1 cellular context compared by ENCODE assay signal in the genomic region with DNA sequence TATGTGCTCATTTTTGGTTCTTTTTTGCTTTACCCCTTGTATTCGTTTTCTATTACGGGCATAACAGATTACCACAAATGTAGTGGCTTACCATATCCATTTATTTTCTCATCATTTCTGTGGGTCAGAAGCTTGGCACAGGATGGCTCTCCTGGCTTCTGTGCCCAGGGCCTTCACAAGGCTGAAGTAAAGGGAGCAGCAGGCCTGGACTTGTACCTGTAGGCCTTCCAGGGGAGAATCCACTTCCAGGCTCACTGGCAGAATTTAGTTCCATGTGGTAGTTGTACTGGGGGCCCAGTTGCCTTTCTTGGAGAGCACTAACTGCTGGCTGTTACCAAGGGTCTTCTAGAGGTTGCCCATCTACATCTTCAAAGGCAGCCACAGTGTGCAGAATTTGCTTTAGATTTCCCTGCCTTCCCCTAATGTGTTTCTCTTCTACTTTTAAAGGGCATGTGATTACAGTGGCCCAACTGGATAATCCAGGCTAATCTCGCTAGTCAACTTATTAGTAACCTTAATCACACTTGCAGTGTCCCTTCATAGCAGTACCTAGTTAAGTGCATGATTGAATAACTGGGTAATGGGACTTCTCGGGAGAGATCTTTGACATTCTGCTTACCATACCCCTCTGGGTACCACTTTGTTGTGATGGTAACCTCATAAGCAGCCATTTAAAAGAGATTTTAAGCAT.
TF ChIP-seq lines count a peak whose summit lies in the region.

No MANE protein-coding gene starts in this region.

TF ChIP-seq in HepG2, 621 proteins besides CTCF, POLR2A, EP300 and RAD21 (continued from another document):
- no peak for TF ChIP-seq PRDM15 (CRISPR knock-in tag; IDR thresholded peaks at IDR 0.05)
- no peak for TF ChIP-seq KLF16 (CRISPR knock-in tag; IDR thresholded peaks at IDR 0.05)
- TF ChIP-seq ZBTB43 (CRISPR knock-in tag; conservative IDR thresholded peaks at IDR 0.05) = no peak
- no peak for TF ChIP-seq YEATS4 (CRISPR knock-in tag; IDR thresholded peaks at IDR 0.05; ENCODE audit: borderline replicate concordance)
- TF ChIP-seq ZNF329 (CRISPR knock-in tag; IDR thresholded peaks at IDR 0.05; ENCODE audit: low read depth) = no peak
- TF ChIP-seq, protein P1, sequence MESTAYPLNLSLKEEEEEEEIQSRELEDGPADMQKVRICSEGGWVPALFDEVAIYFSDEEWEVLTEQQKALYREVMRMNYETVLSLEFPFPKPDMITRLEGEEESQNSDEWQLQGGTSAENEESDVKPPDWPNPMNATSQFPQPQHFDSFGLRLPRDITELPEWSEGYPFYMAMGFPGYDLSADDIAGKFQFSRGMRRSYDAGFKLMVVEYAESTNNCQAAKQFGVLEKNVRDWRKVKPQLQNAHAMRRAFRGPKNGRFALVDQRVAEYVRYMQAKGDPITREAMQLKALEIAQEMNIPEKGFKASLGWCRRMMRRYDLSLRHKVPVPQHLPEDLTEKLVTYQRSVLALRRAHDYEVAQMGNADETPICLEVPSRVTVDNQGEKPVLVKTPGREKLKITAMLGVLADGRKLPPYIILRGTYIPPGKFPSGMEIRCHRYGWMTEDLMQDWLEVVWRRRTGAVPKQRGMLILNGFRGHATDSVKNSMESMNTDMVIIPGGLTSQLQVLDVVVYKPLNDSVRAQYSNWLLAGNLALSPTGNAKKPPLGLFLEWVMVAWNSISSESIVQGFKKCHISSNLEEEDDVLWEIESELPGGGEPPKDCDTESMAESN (CRISPR knock-in tag; conservative IDR thresholded peaks at IDR 0.05) = no peak
